ENCODE assay signal across 16 cellular contexts in genomic region chr10:69472142-69472541, GRCh38. TPM values are rescaled to one million over a fixed set of nuclear protein-coding genes. Genes with fewer than 3 reads are reported as not detected.
"Had no signal": no experiment of that assay in that cellular context is flagged by ENCODE, and none has a peak within 500 bp of the region (broad histone marks: within the 10 kb centered on the region; RNA-seq: fewer than 3 reads in every experiment).

No MANE protein-coding gene starts in this region.

- H3K4me3 ChIP-seq: dorsolateral prefrontal cortex, hepatocyte, right atrium auricular region, testis, vagina had no signal

- H3K4me3 Mint-ChIP-seq: activated naive CD8-positive, alpha-beta T cell; activated T-cell treated with anti-CD3 and anti-CD28 coated beads, Interleukin-2, amount 50 U/mL, for 4 hours; naive B cell; stimulated activated naive B cell treated with anti-CD40 and anti-IgM and Interleukin-4, amounts not matched to agents 10 μg/mL and 1 μg/mL and 100 μg/mL, for 72 hours had no signal

- H3K27ac Mint-ChIP-seq: activated naive CD8-positive, alpha-beta T cell; stimulated activated naive B cell treated with anti-CD40 and anti-IgM and Interleukin-4, amounts not matched to agents 10 μg/mL and 1 μg/mL and 100 μg/mL, for 72 hours had no signal

- ATAC-seq: activated T-cell treated with anti-CD3 and anti-CD28 coated beads, Interleukin-2, amount 50 U/mL, for 4 hours; stimulated activated naive B cell treated with anti-CD40 and anti-IgM and Interleukin-4, amounts not matched to agents 10 μg/mL and 1 μg/mL and 100 μg/mL, for 72 hours had no signal

- H3K27me3 ChIP-seq: brain microvascular endothelial cell, dorsolateral prefrontal cortex, hepatocyte, right atrium auricular region, testis, vagina had no signal

- H3K36me3 Mint-ChIP-seq: activated naive CD8-positive, alpha-beta T cell; naive B cell; stimulated activated naive B cell treated with anti-CD40 and anti-IgM and Interleukin-4, amounts not matched to agents 10 μg/mL and 1 μg/mL and 100 μg/mL, for 72 hours had no signal

- H3K9me3 Mint-ChIP-seq: activated T-cell treated with anti-CD3 and anti-CD28 coated beads, Interleukin-2, amount 50 U/mL, for 4 hours; naive B cell; stimulated activated naive B cell treated with anti-CD40 and anti-IgM and Interleukin-4, amounts not matched to agents 10 μg/mL and 1 μg/mL and 100 μg/mL, for 72 hours had no signal

- DNase-seq: activated CD4-positive, alpha-beta T cell treated with anti-CD3 and anti-CD28 coated beads for 1 hour; activated CD4-positive, alpha-beta T cell treated with anti-CD3 and anti-CD28 coated beads, Interleukin-2, amount 50 U/mL, for 48 hours; activated gamma-delta T cell; activated T-cell treated with anti-CD3 and anti-CD28 coated beads, Interleukin-2, amount 50 U/mL, for 4 hours; brain microvascular endothelial cell; dorsolateral prefrontal cortex; kidney; naive B cell; stimulated activated CD4-positive, alpha-beta T cell treated with anti-CD3 and anti-CD28 coated beads, Interleukin-2, amount 100 ng/mL, for 24 hours; stimulated activated naive B cell treated with anti-CD40 and anti-IgM and Interleukin-4, amounts not matched to agents 10 μg/mL and 1 μg/mL and 100 μg/mL, for 72 hours; testis had no signal

- H3K4me1 Mint-ChIP-seq: naive B cell had no signal

- H3K9me3 ChIP-seq: right atrium auricular region, testis, vagina had no signal

- H3K27me3 Mint-ChIP-seq: activated naive CD8-positive, alpha-beta T cell had no signal

- H3K27ac ChIP-seq: brain microvascular endothelial cell, right atrium auricular region, testis, vagina had no signal

- H3K36me3 ChIP-seq: brain microvascular endothelial cell, right atrium auricular region, vagina had no signal

RNA-seq across cellular contexts. Expression of gene TACR2, which starts 55.4 kb away (rescaled TPM):
- total RNA-seq: fibroblast of villous mesenchyme had no signal
- polyA plus RNA-seq: hepatocyte had no signal
